Comparison of ENCODE assay signal across 1 cellular context in genomic region chr2:37323770-37324535, GRCh38.
A peak's percentile ranks its signal among the peaks of the same experiment; 100 is the strongest.
TF ChIP-seq lines count a peak whose summit lies in the region.

No MANE protein-coding gene starts in this region.

TF ChIP-seq in HepG2, 621 proteins besides CTCF, POLR2A, EP300 and RAD21 (continued from another document and continues in another):
- no peak for TF ChIP-seq ZHX2 (IDR thresholded peaks at IDR 0.05; ENCODE audit: low read depth)
- TF ChIP-seq ZHX2 (CRISPR knock-in tag; IDR thresholded peaks at IDR 0.05; ENCODE audit: borderline replicate concordance) = no peak
- TF ChIP-seq, protein P1, sequence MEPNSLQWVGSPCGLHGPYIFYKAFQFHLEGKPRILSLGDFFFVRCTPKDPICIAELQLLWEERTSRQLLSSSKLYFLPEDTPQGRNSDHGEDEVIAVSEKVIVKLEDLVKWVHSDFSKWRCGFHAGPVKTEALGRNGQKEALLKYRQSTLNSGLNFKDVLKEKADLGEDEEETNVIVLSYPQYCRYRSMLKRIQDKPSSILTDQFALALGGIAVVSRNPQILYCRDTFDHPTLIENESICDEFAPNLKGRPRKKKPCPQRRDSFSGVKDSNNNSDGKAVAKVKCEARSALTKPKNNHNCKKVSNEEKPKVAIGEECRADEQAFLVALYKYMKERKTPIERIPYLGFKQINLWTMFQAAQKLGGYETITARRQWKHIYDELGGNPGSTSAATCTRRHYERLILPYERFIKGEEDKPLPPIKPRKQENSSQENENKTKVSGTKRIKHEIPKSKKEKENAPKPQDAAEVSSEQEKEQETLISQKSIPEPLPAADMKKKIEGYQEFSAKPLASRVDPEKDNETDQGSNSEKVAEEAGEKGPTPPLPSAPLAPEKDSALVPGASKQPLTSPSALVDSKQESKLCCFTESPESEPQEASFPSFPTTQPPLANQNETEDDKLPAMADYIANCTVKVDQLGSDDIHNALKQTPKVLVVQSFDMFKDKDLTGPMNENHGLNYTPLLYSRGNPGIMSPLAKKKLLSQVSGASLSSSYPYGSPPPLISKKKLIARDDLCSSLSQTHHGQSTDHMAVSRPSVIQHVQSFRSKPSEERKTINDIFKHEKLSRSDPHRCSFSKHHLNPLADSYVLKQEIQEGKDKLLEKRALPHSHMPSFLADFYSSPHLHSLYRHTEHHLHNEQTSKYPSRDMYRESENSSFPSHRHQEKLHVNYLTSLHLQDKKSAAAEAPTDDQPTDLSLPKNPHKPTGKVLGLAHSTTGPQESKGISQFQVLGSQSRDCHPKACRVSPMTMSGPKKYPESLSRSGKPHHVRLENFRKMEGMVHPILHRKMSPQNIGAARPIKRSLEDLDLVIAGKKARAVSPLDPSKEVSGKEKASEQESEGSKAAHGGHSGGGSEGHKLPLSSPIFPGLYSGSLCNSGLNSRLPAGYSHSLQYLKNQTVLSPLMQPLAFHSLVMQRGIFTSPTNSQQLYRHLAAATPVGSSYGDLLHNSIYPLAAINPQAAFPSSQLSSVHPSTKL (CRISPR knock-in tag; IDR thresholded peaks at IDR 0.05) = 0 out of 2 replicates have a peak, but pooled peaks have one; percentile 5
- TF ChIP-seq ZNF569 (CRISPR knock-in tag; IDR thresholded peaks at IDR 0.05; ENCODE audit: borderline replicate concordance) = no peak
- TF ChIP-seq TAF1 (CRISPR knock-in tag; IDR thresholded peaks at IDR 0.05) = no peak
- TF ChIP-seq, protein P2, sequence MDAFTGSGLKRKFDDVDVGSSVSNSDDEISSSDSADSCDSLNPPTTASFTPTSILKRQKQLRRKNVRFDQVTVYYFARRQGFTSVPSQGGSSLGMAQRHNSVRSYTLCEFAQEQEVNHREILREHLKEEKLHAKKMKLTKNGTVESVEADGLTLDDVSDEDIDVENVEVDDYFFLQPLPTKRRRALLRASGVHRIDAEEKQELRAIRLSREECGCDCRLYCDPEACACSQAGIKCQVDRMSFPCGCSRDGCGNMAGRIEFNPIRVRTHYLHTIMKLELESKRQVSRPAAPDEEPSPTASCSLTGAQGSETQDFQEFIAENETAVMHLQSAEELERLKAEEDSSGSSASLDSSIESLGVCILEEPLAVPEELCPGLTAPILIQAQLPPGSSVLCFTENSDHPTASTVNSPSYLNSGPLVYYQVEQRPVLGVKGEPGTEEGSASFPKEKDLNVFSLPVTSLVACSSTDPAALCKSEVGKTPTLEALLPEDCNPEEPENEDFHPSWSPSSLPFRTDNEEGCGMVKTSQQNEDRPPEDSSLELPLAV (CRISPR knock-in tag; conservative IDR thresholded peaks at IDR 0.05; ENCODE audit: low read depth) = no peak
- TF ChIP-seq, protein P3, sequence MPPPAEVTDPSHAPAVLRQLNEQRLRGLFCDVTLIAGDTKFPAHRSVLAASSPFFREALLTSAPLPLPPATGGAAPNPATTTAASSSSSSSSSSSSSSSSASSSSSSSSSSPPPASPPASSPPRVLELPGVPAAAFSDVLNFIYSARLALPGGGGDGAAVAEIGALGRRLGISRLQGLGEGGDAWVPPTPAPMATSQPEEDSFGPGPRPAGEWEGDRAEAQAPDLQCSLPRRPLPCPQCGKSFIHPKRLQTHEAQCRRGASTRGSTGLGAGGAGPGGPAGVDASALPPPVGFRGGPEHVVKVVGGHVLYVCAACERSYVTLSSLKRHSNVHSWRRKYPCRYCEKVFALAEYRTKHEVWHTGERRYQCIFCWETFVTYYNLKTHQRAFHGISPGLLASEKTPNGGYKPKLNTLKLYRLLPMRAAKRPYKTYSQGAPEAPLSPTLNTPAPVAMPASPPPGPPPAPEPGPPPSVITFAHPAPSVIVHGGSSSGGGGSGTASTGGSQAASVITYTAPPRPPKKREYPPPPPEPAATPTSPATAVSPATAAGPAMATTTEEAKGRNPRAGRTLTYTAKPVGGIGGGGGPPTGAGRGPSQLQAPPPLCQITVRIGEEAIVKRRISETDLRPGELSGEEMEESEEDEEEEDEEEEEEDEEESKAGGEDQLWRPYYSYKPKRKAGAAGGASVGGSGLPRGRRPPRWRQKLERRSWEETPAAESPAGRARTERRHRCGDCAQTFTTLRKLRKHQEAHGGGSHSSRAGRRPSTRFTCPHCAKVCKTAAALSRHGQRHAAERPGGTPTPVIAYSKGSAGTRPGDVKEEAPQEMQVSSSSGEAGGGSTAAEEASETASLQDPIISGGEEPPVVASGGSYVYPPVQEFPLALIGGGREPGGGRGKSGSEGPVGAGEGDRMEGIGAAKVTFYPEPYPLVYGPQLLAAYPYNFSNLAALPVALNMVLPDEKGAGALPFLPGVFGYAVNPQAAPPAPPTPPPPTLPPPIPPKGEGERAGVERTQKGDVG (CRISPR knock-in tag; IDR thresholded peaks at IDR 0.05; ENCODE audit: borderline replicate concordance) = no peak
- TF ChIP-seq ZNF724P (CRISPR knock-in tag; IDR thresholded peaks at IDR 0.05; ENCODE audit: borderline replicate concordance) = no peak
- TF ChIP-seq HNRNPL (IDR thresholded peaks at IDR 0.05; ENCODE audit: low read depth, low read length) = no peak
- TF ChIP-seq ZNF747 (CRISPR knock-in tag; IDR thresholded peaks at IDR 0.05; ENCODE audit: borderline replicate concordance) = no peak
- no peak for TF ChIP-seq YEATS4 (CRISPR knock-in tag; IDR thresholded peaks at IDR 0.05; ENCODE audit: borderline replicate concordance)
- no peak for TF ChIP-seq ATF7 (IDR thresholded peaks at IDR 0.05)
- TF ChIP-seq ATF7 (CRISPR knock-in tag; IDR thresholded peaks at IDR 0.05) = no peak
- no peak for TF ChIP-seq IKZF4 (CRISPR knock-in tag; IDR thresholded peaks at IDR 0.05; ENCODE audit: borderline replicate concordance, low read depth, not compliant biosample characterization)
- TF ChIP-seq ZNF468 (CRISPR knock-in tag; IDR thresholded peaks at IDR 0.05) = no peak
- peak; percentile 38 for TF ChIP-seq ZNF800 (CRISPR knock-in tag; IDR thresholded peaks at IDR 0.05)
- no peak for TF ChIP-seq ZNF710 (CRISPR knock-in tag; IDR thresholded peaks at IDR 0.05; ENCODE audit: borderline replicate concordance)
- TF ChIP-seq CCDC6 (CRISPR knock-in tag; IDR thresholded peaks at IDR 0.05) = peak; percentile 62; the same call in 1 of the 2 replicates
- TF ChIP-seq ZNF350 (CRISPR knock-in tag; IDR thresholded peaks at IDR 0.05; ENCODE audit: borderline replicate concordance, low read depth) = peak; percentile 39; the same call in 1 of the 2 replicates
- 0 out of 2 replicates have a peak, but pooled peaks have one; percentile 21 for TF ChIP-seq ZNF205 (CRISPR knock-in tag; IDR thresholded peaks at IDR 0.05)
- TF ChIP-seq LCORL (IDR thresholded peaks at IDR 0.05) = no peak
- TF ChIP-seq LCORL (CRISPR knock-in tag; IDR thresholded peaks at IDR 0.05) = peak; percentile 48; the same call in 1 of the 2 replicates
- TF ChIP-seq HOXA3 (CRISPR knock-in tag; IDR thresholded peaks at IDR 0.05) = peak; percentile 10; the same call in 1 of the 2 replicates
- TF ChIP-seq ZNF281 (CRISPR knock-in tag; IDR thresholded peaks at IDR 0.05; ENCODE audit: borderline replicate concordance) = peak; percentile 77
- no peak for TF ChIP-seq STAT5B (CRISPR knock-in tag; IDR thresholded peaks at IDR 0.05)
- peak; percentile 67; the same call in 1 of the 2 replicates for TF ChIP-seq CBX5 (CRISPR knock-in tag; IDR thresholded peaks at IDR 0.05; ENCODE audit: borderline replicate concordance)
- TF ChIP-seq SKI (IDR thresholded peaks at IDR 0.05; ENCODE audit: partially characterized antibody) = no peak
- TF ChIP-seq RFX5 (IDR thresholded peaks at IDR 0.05; ENCODE audit: low read depth, low read length) = no peak
- no peak for TF ChIP-seq PAX8 (CRISPR knock-in tag; IDR thresholded peaks at IDR 0.05; ENCODE audit: borderline replicate concordance)
- no peak for TF ChIP-seq SRF (IDR thresholded peaks at IDR 0.05; ENCODE audit: low read depth, low read length)
- peak; percentile 47; the same call in 1 of the 2 replicates for TF ChIP-seq KDM2A (CRISPR knock-in tag; IDR thresholded peaks at IDR 0.05; ENCODE audit: borderline replicate concordance, low read depth)
- TF ChIP-seq ZNF335 (CRISPR knock-in tag; IDR thresholded peaks at IDR 0.05) = peak; percentile 36; the same call in 1 of the 2 replicates
- no peak for TF ChIP-seq MATR3 (CRISPR knock-in tag; IDR thresholded peaks at IDR 0.05)
- TF ChIP-seq ZNF749 (CRISPR knock-in tag; IDR thresholded peaks at IDR 0.05; ENCODE audit: borderline replicate concordance) = no peak
- no peak for TF ChIP-seq ZNF10 (CRISPR knock-in tag; IDR thresholded peaks at IDR 0.05; ENCODE audit: borderline replicate concordance, low read depth)
- TF ChIP-seq TEAD2 (CRISPR knock-in tag; IDR thresholded peaks at IDR 0.05) = no peak
- no peak for TF ChIP-seq ARNTL (CRISPR knock-in tag; IDR thresholded peaks at IDR 0.05)
- TF ChIP-seq HNRNPH1 (optimal IDR thresholded peaks at IDR 0.05; ENCODE audit: low read depth, low read length) = no peak
- no peak; the same call in 1 of the 2 replicates for TF ChIP-seq ZFP90 (CRISPR knock-in tag; IDR thresholded peaks at IDR 0.05; ENCODE audit: borderline replicate concordance)
